ENCODE assay signal across 1 cellular context in the genomic region with DNA sequence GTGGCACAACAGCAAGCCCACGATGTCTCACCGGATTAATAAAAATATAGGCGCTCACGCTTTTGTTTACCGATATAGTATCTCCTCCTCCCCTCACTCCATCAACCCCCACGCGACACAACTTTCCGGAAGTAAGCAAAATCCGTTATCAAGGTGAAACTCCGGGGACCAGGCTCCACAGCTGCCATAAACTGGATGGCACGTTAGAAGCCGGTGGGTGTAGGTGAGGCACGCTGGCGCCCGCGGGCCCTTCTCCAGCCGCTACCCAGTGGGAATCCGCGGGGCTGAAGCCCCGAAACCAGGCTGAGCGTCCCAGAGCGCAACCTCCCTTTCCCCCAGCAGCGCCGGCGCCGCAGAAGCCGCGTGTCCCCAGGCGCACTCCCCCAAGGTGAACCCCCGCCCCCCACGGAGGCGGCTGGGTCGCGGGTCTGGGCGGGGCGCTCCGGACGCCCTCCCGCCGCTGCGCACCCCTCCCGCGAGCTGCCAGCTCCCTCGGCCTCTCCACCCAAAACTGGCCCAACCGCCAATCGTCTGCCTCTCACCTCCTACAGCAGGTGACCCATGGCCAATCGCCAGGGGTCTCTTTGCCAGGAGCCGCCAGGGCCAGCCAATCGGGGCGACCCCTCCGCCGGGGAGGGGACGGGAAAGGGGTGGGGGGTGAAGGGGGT.
TF ChIP-seq lines count a peak whose summit lies in the region.

No MANE protein-coding gene starts in this region.

TF ChIP-seq in GM12878, 131 proteins besides CTCF, POLR2A, EP300 and RAD21 (continued from another document and continues in another):
- TF ChIP-seq MYB (IDR thresholded peaks at IDR 0.05; ENCODE audit: borderline replicate concordance, low read depth, low read length) = no peak
- peak; percentile 88 for TF ChIP-seq PML (IDR thresholded peaks at IDR 0.05; ENCODE audit: low read length)
- peak; percentile 34; the same call in 1 of the 2 replicates for TF ChIP-seq PAX5 (IDR thresholded peaks at IDR 0.05; ENCODE audit: borderline replicate concordance, low read depth, low read length)
- TF ChIP-seq KLF5 (IDR thresholded peaks at IDR 0.05; ENCODE audit: partially characterized antibody) = peak; percentile 57
- peak; percentile 79 for TF ChIP-seq MEF2B (IDR thresholded peaks at IDR 0.05; ENCODE audit: partially characterized antibody, poor library complexity, severe bottlenecking)
- TF ChIP-seq TBL1XR1 (IDR thresholded peaks at IDR 0.05; ENCODE audit: low read depth, low read length) = 0 out of 2 replicates have a peak, but pooled peaks have one; percentile 33
- no peak; the same call in 1 of the 2 replicates for TF ChIP-seq YY1 (IDR thresholded peaks at IDR 0.05; ENCODE audit: low read depth, low read length)
- no peak for TF ChIP-seq NR2C2 (IDR thresholded peaks at IDR 0.05; ENCODE audit: borderline replicate concordance, control insufficient read depth, insufficient read length, low read depth)
- TF ChIP-seq ASH2L (IDR thresholded peaks at IDR 0.05; ENCODE audit: borderline replicate concordance, low read depth) = no peak; the same call in 1 of the 2 replicates
- TF ChIP-seq CHD2 (IDR thresholded peaks at IDR 0.05; ENCODE audit: borderline replicate concordance, low read depth, low read length) = peak; percentile 82; the same call in 1 of the 2 replicates
- peak; percentile 82 for TF ChIP-seq MYC (IDR thresholded peaks at IDR 0.05; ENCODE audit: insufficient read depth, insufficient read length, insufficient replicate concordance, low read length, severe bottlenecking)
- TF ChIP-seq RFX5 (IDR thresholded peaks at IDR 0.05; ENCODE audit: low read depth, low read length) = peak; percentile 57
- TF ChIP-seq EGR1 (IDR thresholded peaks at IDR 0.05; ENCODE audit: borderline replicate concordance in 1 of 2, low read depth in 2 of 2, low read length in 2 of 2) = peak in 1 of 2 experiments; percentile 71; a peak in 1 of 3 replicates
- 0 out of 2 replicates have a peak, but pooled peaks have one; percentile 4 for TF ChIP-seq ZNF24 (IDR thresholded peaks at IDR 0.05)
- 0 out of 2 replicates have a peak, but pooled peaks have one; percentile 50 for TF ChIP-seq ZNF217 (IDR thresholded peaks at IDR 0.05)
- peak; percentile 89 for TF ChIP-seq BACH1 (IDR thresholded peaks at IDR 0.05; ENCODE audit: borderline replicate concordance)
- TF ChIP-seq, protein P1, sequence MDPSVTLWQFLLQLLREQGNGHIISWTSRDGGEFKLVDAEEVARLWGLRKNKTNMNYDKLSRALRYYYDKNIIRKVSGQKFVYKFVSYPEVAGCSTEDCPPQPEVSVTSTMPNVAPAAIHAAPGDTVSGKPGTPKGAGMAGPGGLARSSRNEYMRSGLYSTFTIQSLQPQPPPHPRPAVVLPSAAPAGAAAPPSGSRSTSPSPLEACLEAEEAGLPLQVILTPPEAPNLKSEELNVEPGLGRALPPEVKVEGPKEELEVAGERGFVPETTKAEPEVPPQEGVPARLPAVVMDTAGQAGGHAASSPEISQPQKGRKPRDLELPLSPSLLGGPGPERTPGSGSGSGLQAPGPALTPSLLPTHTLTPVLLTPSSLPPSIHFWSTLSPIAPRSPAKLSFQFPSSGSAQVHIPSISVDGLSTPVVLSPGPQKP (IDR thresholded peaks at IDR 0.05; ENCODE audit: low read depth, low read length) = peak; percentile 24; the same call in 1 of the 2 replicates
- TF ChIP-seq SUZ12 (IDR thresholded peaks at IDR 0.05; ENCODE audit: unreplicated experiment) = no peak
- TF ChIP-seq, protein P2, sequence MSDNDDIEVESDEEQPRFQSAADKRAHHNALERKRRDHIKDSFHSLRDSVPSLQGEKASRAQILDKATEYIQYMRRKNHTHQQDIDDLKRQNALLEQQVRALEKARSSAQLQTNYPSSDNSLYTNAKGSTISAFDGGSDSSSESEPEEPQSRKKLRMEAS (IDR thresholded peaks at IDR 0.05; ENCODE audit: low read depth, low read length) = peak; percentile 77; the same call in 1 of the 2 replicates
- TF ChIP-seq, protein P3, sequence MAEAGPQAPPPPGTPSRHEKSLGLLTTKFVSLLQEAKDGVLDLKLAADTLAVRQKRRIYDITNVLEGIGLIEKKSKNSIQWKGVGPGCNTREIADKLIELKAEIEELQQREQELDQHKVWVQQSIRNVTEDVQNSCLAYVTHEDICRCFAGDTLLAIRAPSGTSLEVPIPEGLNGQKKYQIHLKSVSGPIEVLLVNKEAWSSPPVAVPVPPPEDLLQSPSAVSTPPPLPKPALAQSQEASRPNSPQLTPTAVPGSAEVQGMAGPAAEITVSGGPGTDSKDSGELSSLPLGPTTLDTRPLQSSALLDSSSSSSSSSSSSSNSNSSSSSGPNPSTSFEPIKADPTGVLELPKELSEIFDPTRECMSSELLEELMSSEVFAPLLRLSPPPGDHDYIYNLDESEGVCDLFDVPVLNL (IDR thresholded peaks at IDR 0.05; ENCODE audit: low read depth, low read length) = no peak; the same call in 1 of the 2 replicates
- TF ChIP-seq POLR2AphosphoS2 (IDR thresholded peaks at IDR 0.05; ENCODE audit: low read depth, low read length) = peak; percentile 91
- TF ChIP-seq ETV6 (conservative IDR thresholded peaks at IDR 0.05 in 1 of 2, IDR thresholded peaks at IDR 0.05 in 1 of 2; ENCODE audit: borderline replicate concordance in 1 of 2, low read depth in 1 of 2) = 0 out of 4 replicates have a peak, but pooled peaks of 1 of the 2 experiments have one; percentile 16
- no peak for TF ChIP-seq WRNIP1 (IDR thresholded peaks at IDR 0.05; ENCODE audit: borderline replicate concordance, low read depth, low read length)
- no peak for TF ChIP-seq ZNF622 (IDR thresholded peaks at IDR 0.05)
- TF ChIP-seq HDAC2 (IDR thresholded peaks at IDR 0.05) = no peak
- peak; percentile 55 for TF ChIP-seq FOS (IDR thresholded peaks at IDR 0.05; ENCODE audit: borderline replicate concordance, extremely low read depth, insufficient read length)
- TF ChIP-seq, protein P4, sequence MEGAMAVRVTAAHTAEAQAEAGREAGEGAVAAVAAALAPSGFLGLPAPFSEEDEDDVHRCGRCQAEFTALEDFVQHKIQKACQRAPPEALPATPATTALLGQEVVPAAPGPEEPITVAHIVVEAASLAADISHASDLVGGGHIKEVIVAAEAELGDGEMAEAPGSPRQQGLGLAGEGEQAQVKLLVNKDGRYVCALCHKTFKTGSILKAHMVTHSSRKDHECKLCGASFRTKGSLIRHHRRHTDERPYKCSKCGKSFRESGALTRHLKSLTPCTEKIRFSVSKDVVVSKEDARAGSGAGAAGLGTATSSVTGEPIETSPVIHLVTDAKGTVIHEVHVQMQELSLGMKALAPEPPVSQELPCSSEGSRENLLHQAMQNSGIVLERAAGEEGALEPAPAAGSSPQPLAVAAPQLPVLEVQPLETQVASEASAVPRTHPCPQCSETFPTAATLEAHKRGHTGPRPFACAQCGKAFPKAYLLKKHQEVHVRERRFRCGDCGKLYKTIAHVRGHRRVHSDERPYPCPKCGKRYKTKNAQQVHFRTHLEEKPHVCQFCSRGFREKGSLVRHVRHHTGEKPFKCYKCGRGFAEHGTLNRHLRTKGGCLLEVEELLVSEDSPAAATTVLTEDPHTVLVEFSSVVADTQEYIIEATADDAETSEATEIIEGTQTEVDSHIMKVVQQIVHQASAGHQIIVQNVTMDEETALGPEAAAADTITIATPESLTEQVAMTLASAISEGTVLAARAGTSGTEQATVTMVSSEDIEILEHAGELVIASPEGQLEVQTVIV (IDR thresholded peaks at IDR 0.05; ENCODE audit: borderline replicate concordance, partially characterized antibody) = no peak
- TF ChIP-seq SMAD5 (IDR thresholded peaks at IDR 0.05; ENCODE audit: low read depth) = peak; percentile 80; the same call in 1 of the 2 replicates
- no peak for TF ChIP-seq NFYA (IDR thresholded peaks at IDR 0.05; ENCODE audit: borderline replicate concordance, low read depth, low read length)
- no peak for TF ChIP-seq ZBED1 (IDR thresholded peaks at IDR 0.05; ENCODE audit: borderline replicate concordance)
- TF ChIP-seq, protein P5, sequence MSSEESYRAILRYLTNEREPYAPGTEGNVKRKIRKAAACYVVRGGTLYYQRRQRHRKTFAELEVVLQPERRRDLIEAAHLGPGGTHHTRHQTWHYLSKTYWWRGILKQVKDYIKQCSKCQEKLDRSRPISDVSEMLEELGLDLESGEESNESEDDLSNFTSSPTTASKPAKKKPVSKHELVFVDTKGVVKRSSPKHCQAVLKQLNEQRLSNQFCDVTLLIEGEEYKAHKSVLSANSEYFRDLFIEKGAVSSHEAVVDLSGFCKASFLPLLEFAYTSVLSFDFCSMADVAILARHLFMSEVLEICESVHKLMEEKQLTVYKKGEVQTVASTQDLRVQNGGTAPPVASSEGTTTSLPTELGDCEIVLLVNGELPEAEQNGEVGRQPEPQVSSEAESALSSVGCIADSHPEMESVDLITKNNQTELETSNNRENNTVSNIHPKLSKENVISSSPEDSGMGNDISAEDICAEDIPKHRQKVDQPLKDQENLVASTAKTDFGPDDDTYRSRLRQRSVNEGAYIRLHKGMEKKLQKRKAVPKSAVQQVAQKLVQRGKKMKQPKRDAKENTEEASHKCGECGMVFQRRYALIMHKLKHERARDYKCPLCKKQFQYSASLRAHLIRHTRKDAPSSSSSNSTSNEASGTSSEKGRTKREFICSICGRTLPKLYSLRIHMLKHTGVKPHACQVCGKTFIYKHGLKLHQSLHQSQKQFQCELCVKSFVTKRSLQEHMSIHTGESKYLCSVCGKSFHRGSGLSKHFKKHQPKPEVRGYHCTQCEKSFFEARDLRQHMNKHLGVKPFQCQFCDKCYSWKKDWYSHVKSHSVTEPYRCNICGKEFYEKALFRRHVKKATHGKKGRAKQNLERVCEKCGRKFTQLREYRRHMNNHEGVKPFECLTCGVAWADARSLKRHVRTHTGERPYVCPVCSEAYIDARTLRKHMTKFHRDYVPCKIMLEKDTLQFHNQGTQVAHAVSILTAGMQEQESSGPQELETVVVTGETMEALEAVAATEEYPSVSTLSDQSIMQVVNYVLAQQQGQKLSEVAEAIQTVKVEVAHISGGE (CRISPR knock-in tag; IDR thresholded peaks at IDR 0.05) = no peak
- no peak for TF ChIP-seq SIX5 (IDR thresholded peaks at IDR 0.05; ENCODE audit: low read depth, low read length, severe bottlenecking)
- no peak for TF ChIP-seq BMI1 (IDR thresholded peaks at IDR 0.05; ENCODE audit: borderline replicate concordance)
- TF ChIP-seq, protein P6, sequence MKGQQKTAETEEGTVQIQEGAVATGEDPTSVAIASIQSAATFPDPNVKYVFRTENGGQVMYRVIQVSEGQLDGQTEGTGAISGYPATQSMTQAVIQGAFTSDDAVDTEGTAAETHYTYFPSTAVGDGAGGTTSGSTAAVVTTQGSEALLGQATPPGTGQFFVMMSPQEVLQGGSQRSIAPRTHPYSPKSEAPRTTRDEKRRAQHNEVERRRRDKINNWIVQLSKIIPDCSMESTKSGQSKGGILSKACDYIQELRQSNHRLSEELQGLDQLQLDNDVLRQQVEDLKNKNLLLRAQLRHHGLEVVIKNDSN (IDR thresholded peaks at IDR 0.05; ENCODE audit: borderline replicate concordance, extremely low read length, insufficient read depth, low read depth, low read length) = peak; percentile 79
- 0 out of 2 replicates have a peak, but pooled peaks have one; percentile 63 for TF ChIP-seq SMARCA5 (IDR thresholded peaks at IDR 0.05)
- TF ChIP-seq, protein P7, sequence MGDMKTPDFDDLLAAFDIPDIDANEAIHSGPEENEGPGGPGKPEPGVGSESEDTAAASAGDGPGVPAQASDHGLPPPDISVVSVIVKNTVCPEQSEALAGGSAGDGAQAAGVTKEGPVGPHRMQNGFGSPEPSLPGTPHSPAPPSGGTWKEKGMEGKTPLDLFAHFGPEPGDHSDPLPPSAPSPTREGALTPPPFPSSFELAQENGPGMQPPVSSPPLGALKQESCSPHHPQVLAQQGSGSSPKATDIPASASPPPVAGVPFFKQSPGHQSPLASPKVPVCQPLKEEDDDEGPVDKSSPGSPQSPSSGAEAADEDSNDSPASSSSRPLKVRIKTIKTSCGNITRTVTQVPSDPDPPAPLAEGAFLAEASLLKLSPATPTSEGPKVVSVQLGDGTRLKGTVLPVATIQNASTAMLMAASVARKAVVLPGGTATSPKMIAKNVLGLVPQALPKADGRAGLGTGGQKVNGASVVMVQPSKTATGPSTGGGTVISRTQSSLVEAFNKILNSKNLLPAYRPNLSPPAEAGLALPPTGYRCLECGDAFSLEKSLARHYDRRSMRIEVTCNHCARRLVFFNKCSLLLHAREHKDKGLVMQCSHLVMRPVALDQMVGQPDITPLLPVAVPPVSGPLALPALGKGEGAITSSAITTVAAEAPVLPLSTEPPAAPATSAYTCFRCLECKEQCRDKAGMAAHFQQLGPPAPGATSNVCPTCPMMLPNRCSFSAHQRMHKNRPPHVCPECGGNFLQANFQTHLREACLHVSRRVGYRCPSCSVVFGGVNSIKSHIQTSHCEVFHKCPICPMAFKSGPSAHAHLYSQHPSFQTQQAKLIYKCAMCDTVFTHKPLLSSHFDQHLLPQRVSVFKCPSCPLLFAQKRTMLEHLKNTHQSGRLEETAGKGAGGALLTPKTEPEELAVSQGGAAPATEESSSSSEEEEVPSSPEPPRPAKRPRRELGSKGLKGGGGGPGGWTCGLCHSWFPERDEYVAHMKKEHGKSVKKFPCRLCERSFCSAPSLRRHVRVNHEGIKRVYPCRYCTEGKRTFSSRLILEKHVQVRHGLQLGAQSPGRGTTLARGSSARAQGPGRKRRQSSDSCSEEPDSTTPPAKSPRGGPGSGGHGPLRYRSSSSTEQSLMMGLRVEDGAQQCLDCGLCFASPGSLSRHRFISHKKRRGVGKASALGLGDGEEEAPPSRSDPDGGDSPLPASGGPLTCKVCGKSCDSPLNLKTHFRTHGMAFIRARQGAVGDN (IDR thresholded peaks at IDR 0.05) = peak; percentile 58; the same call in 1 of the 2 replicates
- TF ChIP-seq KAT2A (conservative IDR thresholded peaks at IDR 0.05; ENCODE audit: control insufficient read depth, low read depth, low read length) = no peak
- no peak for TF ChIP-seq SPI1 (IDR thresholded peaks at IDR 0.05; ENCODE audit: borderline replicate concordance, insufficient read depth, low read depth, low read length)
- peak; percentile 82 for TF ChIP-seq MXI1 (IDR thresholded peaks at IDR 0.05; ENCODE audit: low read depth, low read length)
- TF ChIP-seq SREBF2 (IDR thresholded peaks at IDR 0.05; ENCODE audit: low read length) = no peak
- peak; percentile 77 for TF ChIP-seq GATAD2B (conservative IDR thresholded peaks at IDR 0.05; ENCODE audit: low read depth)
